9 cellular contexts compared by ENCODE assay signal in genomic region chr1:180515857-180516388, GRCh38. TPM values are rescaled to one million over a fixed set of nuclear protein-coding genes. Genes with fewer than 3 reads are reported as not detected.
DNase-seq lines count a peak whose midpoint lies in the region; ATAC-seq, FAIRE-seq and TF ChIP-seq lines count a peak whose summit lies in the region.
"Had no signal": no experiment of that assay in that cellular context is flagged by ENCODE, and none has a peak within 500 bp of the region (broad histone marks: within the 10 kb centered on the region; RNA-seq: fewer than 3 reads in every experiment).

No MANE protein-coding gene starts in this region.

- POLR2A ChIA-PET in A673 (lab: Charles Lee; ENCODE audit: low non-redundant PET): interaction anchor here (0.7 kb wide), 1 partner anchor 639 kb away, joined by 4 read pairs; no protein-coding TSS in a partner anchor

- no peaks in the 10 kb centered on the region for H3K36me3 ChIP-seq in A673 (ENCODE audit: insufficient read depth, low read length, poor library complexity, severe bottlenecking)

- H3K4me3 Mint-ChIP-seq in brain: peak overlapping the region; percentile 13 to 38 (median 21)

- peak; percentile 100 for FAIRE-seq in TTC549 (lab: Jason Lieb, UNC)

- no peaks in the 10 kb centered on the region for H3K27me3 ChIP-seq in A673 (replicated peaks; ENCODE audit: insufficient read depth, low read depth, low read length, poor library complexity)

- BruUV-seq in A673 (replicated peaks; lab: Mats Ljungman, UMichigan): no TSS peak

- H3K27me3 Mint-ChIP-seq in brain: no peaks in the 10 kb centered on the region

- CTCF ChIA-PET in A673 (lab: Charles Lee): interaction anchor here (0.6 to 2.3 kb wide), 6 partner anchors 338 to 910 kb away, joined by 3 to 18 read pairs (median 4); no protein-coding TSS in a partner anchor

- peak; percentile 86 for DNase-seq in A673 (ENCODE audit: low spot score)
- peak; percentile 95 for DNase-seq in NCI-H2107 treated with DMSO at 0.1 percent for 48 hours (lab: John Stamatoyannopoulos, UW; ENCODE audit: unreplicated experiment)
- DNase-seq in iPS-NIHi7 (ENCODE audit: extremely low spot score): peak; percentile 83
- DNase-seq in stimulated activated CD4-positive, alpha-beta T cell treated with anti-CD3 and anti-CD28 coated beads, Interleukin-15, amount 100 ng/mL, for 48 hours (ENCODE audit: low read depth in 2 of 2): peak; percentile 38 to 49

- H3K9me3 Mint-ChIP-seq in brain: peaks cover 0 to 9% (median 5%) of the 10 kb centered on the region in 5 experiments

- no peaks in the 10 kb centered on the region for H3K9me3 ChIP-seq in A673 (ENCODE audit: low read depth, low read length, poor library complexity, severe bottlenecking)

- H3K4me1 Mint-ChIP-seq in brain: peaks cover 18% of the 10 kb centered on the region

- TF ChIP-seq CTCF in A673 (conservative IDR thresholded peaks at IDR 0.05; ENCODE audit: low read depth, low read length) (peak; percentile 86), brain (conservative IDR thresholded peaks at IDR 0.05) (peak; percentile 92 to 94)

- no peaks in the 10 kb centered on the region for H3K36me3 Mint-ChIP-seq in brain

- no peak overlapping the region for H3K4me3 ChIP-seq in A673 (ENCODE audit: low read depth, low read length, poor library complexity, severe bottlenecking)

- H3K27ac ChIP-seq in A673 (ENCODE audit: low read depth, low read length, poor library complexity, severe bottlenecking): no peak overlapping the region

- intact Hi-C loops in A673 (cut with micrococcal nuclease; ENCODE audit: unreplicated experiment): loop anchor here (5.0 to 10.0 kb wide), 4 partner anchors 346 to 909 kb away; no protein-coding TSS in a partner anchor

- no peaks in the 10 kb centered on the region for H3K4me1 ChIP-seq in A673 (ENCODE audit: insufficient read depth, low read length, poor library complexity, severe bottlenecking)

- peak overlapping the region; percentile 83 to 91 (median 91) for H3K27ac Mint-ChIP-seq in brain

- ATAC-seq in GM18511 (IDR thresholded peaks at IDR 0.05; ENCODE audit: unreplicated experiment) (peak; percentile 96), HG03045 (IDR thresholded peaks at IDR 0.05; ENCODE audit: unreplicated experiment) (peak; percentile 85)

RNA-seq across cellular contexts. Expression of gene ACBD6, which starts 13.5 kb away (rescaled TPM):
- 63.7 and 66.8 TPM in 2 replicates for total RNA-seq in A673 (2021)
- polyA plus RNA-seq in brain (ENCODE audit: insufficient read depth, low read depth, low replicate concordance): 57.0 TPM

RNA-seq across cellular contexts. Expression of gene OVAAL, which starts 42.8 kb away (rescaled TPM):
- total RNA-seq in A673 (2021): not detected in 2 replicates
- not detected for polyA plus RNA-seq in brain (ENCODE audit: insufficient read depth, low read depth, low replicate concordance)
- total RNA-seq: temporal lobe had no signal

Comparison
In these comparisons a context has a peak if more than half of its experiments do, and no peak if none do; other contexts are left out.
1. DNase-seq: peak in every context shown above with its lines; median percentile 95 in NCI-H2107 treated with DMSO at 0.1 percent for 48 hours; 86 in A673; 83 in iPS-NIHi7; 44 in stimulated activated CD4-positive, alpha-beta T cell treated with anti-CD3 and anti-CD28 coated beads, Interleukin-15, amount 100 ng/mL, for 48 hours.